ENCODE assay signal across 1 cellular context in the genomic region with DNA sequence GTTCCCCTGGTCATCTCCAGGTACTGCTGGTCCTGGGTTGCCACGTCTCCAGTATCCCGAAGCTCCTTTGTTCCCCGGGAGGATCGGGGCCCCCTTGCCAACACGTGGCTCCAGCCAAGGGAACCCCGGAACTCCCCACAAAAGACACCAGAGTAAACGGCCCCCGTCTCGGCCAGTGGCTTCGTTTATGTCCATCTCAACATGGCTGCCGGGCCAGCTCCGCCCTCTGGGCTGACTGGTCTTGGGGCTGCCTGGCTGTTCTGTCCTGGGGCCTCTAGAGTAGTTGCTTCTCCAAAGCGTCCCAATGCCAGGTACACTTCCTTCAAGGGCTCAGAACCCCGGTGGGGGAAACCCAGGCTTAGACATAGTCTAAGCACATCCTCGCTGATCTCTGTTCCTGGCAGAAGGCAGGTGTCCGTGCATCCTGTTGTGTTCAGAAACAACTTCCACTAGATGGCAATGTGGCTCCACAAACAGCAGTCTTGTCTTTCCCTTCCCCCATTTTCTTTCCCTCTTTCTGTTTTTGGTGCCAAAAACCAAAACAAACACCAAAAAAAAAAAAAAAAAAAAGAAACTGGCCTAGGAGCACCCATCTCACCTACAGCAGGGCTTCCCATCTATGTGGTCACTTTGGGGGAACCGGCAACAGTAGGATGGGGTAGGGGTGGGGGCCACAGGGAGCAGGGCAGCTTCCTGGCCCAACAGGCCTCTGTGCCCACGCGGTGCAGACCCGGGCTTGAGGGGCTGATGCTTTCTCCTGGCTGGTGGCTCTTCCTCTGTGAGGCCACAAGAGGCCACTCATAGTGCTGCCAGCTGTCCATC.
TF ChIP-seq lines count a peak whose summit lies in the region.

No MANE protein-coding gene starts in this region.

TF ChIP-seq in HepG2, 621 proteins besides CTCF, POLR2A, EP300 and RAD21 (continued from another document and continues in another):
- TF ChIP-seq, protein P1, sequence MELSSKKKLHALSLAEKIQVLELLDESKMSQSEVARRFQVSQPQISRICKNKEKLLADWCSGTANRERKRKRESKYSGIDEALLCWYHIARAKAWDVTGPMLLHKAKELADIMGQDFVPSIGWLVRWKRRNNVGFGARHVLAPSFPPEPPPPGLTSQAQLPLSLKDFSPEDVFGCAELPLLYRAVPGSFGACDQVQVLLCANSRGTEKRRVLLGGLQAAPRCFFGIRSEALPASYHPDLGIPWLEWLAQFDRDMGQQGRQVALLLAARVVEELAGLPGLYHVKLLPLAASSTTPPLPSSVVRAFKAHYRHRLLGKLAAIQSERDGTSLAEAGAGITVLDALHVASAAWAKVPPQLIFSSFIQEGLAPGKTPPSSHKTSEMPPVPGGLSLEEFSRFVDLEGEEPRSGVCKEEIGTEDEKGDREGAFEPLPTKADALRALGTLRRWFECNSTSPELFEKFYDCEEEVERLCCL (CRISPR knock-in tag; IDR thresholded peaks at IDR 0.05; ENCODE audit: borderline replicate concordance): no peak
- TF ChIP-seq, protein P2, sequence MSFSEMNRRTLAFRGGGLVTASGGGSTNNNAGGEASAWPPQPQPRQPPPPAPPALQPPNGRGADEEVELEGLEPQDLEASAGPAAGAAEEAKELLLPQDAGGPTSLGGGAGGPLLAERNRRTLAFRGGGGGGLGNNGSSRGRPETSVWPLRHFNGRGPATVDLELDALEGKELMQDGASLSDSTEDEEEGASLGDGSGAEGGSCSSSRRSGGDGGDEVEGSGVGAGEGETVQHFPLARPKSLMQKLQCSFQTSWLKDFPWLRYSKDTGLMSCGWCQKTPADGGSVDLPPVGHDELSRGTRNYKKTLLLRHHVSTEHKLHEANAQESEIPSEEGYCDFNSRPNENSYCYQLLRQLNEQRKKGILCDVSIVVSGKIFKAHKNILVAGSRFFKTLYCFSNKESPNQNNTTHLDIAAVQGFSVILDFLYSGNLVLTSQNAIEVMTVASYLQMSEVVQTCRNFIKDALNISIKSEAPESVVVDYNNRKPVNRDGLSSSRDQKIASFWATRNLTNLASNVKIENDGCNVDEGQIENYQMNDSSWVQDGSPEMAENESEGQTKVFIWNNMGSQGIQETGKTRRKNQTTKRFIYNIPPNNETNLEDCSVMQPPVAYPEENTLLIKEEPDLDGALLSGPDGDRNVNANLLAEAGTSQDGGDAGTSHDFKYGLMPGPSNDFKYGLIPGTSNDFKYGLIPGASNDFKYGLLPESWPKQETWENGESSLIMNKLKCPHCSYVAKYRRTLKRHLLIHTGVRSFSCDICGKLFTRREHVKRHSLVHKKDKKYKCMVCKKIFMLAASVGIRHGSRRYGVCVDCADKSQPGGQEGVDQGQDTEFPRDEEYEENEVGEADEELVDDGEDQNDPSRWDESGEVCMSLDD (CRISPR knock-in tag; IDR thresholded peaks at IDR 0.05; ENCODE audit: borderline replicate concordance): no peak
- TF ChIP-seq ELF3 (CRISPR knock-in tag; IDR thresholded peaks at IDR 0.05) (no peak), MEIS1 (CRISPR knock-in tag; IDR thresholded peaks at IDR 0.05; ENCODE audit: borderline replicate concordance) (0 out of 2 replicates have a peak, but pooled peaks have one; percentile 26), FOXP1 (IDR thresholded peaks at IDR 0.05) (no peak), FOXP1 (CRISPR knock-in tag; IDR thresholded peaks at IDR 0.05) (no peak), HDAC6 (IDR thresholded peaks at IDR 0.05; ENCODE audit: low read depth, low read length) (no peak), EZH2 (conservative IDR thresholded peaks at IDR 0.05; ENCODE audit: low read depth, low read length) (no peak), MAZ (IDR thresholded peaks at IDR 0.05; ENCODE audit: borderline replicate concordance, low read depth, low read length) (no peak), MAZ (CRISPR knock-in tag; IDR thresholded peaks at IDR 0.05; ENCODE audit: low read depth) (no peak), NFYC (CRISPR knock-in tag; IDR thresholded peaks at IDR 0.05) (no peak), STAG1 (CRISPR knock-in tag; IDR thresholded peaks at IDR 0.05) (peak; percentile 65), NR2F2 (IDR thresholded peaks at IDR 0.05; ENCODE audit: borderline replicate concordance, low read depth) (no peak), SOX5 (CRISPR knock-in tag; IDR thresholded peaks at IDR 0.05; ENCODE audit: borderline replicate concordance) (no peak), XBP1 (CRISPR knock-in tag; IDR thresholded peaks at IDR 0.05) (no peak), ZNF20 (CRISPR knock-in tag; IDR thresholded peaks at IDR 0.05) (no peak), KDM2A (CRISPR knock-in tag; IDR thresholded peaks at IDR 0.05; ENCODE audit: borderline replicate concordance, low read depth) (no peak), GATAD2A (CRISPR knock-in tag; IDR thresholded peaks at IDR 0.05) (peak; percentile 11; the same call in 1 of the 2 replicates), KLF13 (CRISPR knock-in tag; IDR thresholded peaks at IDR 0.05) (no peak), ARHGAP35 (CRISPR knock-in tag; IDR thresholded peaks at IDR 0.05; ENCODE audit: borderline replicate concordance) (no peak), HOXD1 (CRISPR knock-in tag; IDR thresholded peaks at IDR 0.05) (no peak), SALL1 (CRISPR knock-in tag; IDR thresholded peaks at IDR 0.05) (no peak)
- TF ChIP-seq, protein P3, sequence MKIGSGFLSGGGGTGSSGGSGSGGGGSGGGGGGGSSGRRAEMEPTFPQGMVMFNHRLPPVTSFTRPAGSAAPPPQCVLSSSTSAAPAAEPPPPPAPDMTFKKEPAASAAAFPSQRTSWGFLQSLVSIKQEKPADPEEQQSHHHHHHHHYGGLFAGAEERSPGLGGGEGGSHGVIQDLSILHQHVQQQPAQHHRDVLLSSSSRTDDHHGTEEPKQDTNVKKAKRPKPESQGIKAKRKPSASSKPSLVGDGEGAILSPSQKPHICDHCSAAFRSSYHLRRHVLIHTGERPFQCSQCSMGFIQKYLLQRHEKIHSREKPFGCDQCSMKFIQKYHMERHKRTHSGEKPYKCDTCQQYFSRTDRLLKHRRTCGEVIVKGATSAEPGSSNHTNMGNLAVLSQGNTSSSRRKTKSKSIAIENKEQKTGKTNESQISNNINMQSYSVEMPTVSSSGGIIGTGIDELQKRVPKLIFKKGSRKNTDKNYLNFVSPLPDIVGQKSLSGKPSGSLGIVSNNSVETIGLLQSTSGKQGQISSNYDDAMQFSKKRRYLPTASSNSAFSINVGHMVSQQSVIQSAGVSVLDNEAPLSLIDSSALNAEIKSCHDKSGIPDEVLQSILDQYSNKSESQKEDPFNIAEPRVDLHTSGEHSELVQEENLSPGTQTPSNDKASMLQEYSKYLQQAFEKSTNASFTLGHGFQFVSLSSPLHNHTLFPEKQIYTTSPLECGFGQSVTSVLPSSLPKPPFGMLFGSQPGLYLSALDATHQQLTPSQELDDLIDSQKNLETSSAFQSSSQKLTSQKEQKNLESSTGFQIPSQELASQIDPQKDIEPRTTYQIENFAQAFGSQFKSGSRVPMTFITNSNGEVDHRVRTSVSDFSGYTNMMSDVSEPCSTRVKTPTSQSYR (CRISPR knock-in tag; IDR thresholded peaks at IDR 0.05; ENCODE audit: borderline replicate concordance): peak; percentile 78
- TF ChIP-seq, protein P4, sequence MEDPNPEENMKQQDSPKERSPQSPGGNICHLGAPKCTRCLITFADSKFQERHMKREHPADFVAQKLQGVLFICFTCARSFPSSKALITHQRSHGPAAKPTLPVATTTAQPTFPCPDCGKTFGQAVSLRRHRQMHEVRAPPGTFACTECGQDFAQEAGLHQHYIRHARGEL (CRISPR knock-in tag; IDR thresholded peaks at IDR 0.05): no peak
- TF ChIP-seq, protein P5, sequence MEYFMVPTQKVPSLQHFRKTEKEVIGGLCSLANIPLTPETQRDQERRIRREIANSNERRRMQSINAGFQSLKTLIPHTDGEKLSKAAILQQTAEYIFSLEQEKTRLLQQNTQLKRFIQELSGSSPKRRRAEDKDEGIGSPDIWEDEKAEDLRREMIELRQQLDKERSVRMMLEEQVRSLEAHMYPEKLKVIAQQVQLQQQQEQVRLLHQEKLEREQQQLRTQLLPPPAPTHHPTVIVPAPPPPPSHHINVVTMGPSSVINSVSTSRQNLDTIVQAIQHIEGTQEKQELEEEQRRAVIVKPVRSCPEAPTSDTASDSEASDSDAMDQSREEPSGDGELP (IDR thresholded peaks at IDR 0.05; ENCODE audit: borderline replicate concordance, low read depth): peak; percentile 29; the same call in 1 of the 2 replicates
- TF ChIP-seq, protein P6, sequence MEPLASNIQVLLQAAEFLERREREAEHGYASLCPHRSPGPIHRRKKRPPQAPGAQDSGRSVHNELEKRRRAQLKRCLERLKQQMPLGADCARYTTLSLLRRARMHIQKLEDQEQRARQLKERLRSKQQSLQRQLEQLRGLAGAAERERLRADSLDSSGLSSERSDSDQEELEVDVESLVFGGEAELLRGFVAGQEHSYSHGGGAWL (CRISPR knock-in tag; IDR thresholded peaks at IDR 0.05): no peak
- TF ChIP-seq, protein P7, sequence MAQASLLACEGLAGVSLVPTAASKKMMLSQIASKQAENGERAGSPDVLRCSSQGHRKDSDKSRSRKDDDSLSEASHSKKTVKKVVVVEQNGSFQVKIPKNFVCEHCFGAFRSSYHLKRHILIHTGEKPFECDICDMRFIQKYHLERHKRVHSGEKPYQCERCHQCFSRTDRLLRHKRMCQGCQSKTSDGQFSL (CRISPR knock-in tag; IDR thresholded peaks at IDR 0.05): no peak
- TF ChIP-seq, protein P8, sequence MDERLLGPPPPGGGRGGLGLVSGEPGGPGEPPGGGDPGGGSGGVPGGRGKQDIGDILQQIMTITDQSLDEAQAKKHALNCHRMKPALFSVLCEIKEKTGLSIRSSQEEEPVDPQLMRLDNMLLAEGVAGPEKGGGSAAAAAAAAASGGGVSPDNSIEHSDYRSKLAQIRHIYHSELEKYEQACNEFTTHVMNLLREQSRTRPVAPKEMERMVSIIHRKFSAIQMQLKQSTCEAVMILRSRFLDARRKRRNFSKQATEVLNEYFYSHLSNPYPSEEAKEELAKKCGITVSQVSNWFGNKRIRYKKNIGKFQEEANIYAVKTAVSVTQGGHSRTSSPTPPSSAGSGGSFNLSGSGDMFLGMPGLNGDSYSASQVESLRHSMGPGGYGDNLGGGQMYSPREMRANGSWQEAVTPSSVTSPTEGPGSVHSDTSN (CRISPR knock-in tag; IDR thresholded peaks at IDR 0.05): 0 out of 2 replicates have a peak, but pooled peaks have one; percentile 50
- TF ChIP-seq, protein P9, sequence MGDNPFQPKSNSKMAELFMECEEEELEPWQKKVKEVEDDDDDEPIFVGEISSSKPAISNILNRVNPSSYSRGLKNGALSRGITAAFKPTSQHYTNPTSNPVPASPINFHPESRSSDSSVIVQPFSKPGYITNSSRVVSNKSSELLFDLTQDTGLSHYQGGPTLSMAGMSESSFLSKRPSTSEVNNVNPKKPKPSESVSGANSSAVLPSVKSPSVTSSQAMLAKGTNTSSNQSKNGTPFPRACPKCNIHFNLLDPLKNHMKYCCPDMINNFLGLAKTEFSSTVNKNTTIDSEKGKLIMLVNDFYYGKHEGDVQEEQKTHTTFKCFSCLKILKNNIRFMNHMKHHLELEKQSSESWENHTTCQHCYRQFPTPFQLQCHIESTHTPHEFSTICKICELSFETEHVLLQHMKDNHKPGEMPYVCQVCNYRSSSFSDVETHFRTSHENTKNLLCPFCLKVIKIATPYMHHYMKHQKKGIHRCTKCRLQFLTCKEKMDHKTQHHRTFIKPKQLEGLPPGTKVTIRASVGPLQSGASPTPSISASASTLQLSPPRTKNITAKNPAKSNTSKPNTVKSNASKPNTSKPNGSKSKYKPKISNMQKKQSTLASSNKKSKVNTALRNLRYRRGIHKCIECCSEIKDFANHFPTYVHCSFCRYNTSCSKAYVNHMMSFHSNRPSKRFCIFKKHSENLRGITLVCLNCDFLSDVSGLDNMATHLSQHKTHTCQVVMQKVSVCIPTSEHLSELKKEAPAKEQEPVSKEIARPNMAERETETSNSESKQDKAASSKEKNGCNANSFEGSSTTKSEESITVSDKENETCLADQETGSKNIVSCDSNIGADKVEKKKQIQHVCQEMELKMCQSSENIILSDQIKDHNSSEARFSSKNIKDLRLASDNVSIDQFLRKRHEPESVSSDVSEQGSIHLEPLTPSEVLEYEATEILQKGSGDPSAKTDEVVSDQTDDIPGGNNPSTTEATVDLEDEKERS (CRISPR knock-in tag; IDR thresholded peaks at IDR 0.05): no peak
- TF ChIP-seq, protein P10, sequence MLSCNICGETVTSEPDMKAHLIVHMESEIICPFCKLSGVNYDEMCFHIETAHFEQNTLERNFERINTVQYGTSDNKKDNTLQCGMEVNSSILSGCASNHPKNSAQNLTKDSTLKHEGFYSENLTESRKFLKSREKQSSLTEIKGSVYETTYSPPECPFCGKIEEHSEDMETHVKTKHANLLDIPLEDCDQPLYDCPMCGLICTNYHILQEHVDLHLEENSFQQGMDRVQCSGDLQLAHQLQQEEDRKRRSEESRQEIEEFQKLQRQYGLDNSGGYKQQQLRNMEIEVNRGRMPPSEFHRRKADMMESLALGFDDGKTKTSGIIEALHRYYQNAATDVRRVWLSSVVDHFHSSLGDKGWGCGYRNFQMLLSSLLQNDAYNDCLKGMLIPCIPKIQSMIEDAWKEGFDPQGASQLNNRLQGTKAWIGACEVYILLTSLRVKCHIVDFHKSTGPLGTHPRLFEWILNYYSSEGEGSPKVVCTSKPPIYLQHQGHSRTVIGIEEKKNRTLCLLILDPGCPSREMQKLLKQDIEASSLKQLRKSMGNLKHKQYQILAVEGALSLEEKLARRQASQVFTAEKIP (CRISPR knock-in tag; IDR thresholded peaks at IDR 0.05; ENCODE audit: borderline replicate concordance): no peak
- TF ChIP-seq, protein P11, sequence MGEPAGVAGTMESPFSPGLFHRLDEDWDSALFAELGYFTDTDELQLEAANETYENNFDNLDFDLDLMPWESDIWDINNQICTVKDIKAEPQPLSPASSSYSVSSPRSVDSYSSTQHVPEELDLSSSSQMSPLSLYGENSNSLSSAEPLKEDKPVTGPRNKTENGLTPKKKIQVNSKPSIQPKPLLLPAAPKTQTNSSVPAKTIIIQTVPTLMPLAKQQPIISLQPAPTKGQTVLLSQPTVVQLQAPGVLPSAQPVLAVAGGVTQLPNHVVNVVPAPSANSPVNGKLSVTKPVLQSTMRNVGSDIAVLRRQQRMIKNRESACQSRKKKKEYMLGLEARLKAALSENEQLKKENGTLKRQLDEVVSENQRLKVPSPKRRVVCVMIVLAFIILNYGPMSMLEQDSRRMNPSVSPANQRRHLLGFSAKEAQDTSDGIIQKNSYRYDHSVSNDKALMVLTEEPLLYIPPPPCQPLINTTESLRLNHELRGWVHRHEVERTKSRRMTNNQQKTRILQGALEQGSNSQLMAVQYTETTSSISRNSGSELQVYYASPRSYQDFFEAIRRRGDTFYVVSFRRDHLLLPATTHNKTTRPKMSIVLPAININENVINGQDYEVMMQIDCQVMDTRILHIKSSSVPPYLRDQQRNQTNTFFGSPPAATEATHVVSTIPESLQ (CRISPR knock-in tag; conservative IDR thresholded peaks at IDR 0.05): no peak
